Comparison of ENCODE assay signal across 25 cellular contexts in the genomic region with DNA sequence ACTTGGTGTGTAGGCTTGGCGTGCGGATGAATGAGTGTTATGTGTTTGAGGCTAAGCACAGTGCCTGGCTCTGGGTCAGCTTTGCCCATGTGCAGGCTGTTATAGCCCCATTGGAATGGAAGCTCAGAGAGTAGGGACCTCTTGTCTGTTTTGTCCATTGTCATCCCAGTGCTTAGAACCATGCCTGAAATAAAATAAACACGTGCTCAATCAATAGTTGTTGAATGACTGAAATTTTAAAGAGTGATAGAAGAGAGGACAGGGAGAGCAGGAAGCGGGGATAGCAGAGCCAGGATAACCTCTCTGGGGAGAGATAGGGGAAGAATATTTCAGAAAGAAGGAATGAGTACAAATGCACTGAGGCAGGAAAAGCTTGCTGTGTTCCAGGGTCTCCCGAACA.
"Had no signal": no experiment of that assay in that cellular context is flagged by ENCODE, and none has a peak within 500 bp of the region (broad histone marks: within the 10 kb centered on the region; RNA-seq: fewer than 3 reads in every experiment).

No MANE protein-coding gene starts in this region.

- H3K9me3 ChIP-seq: heart left ventricle, left lung, lower lobe of right lung, pancreas, prostate gland, sigmoid colon, spleen, suprapubic skin, tibial nerve, upper lobe of left lung had no signal

- H3K4me3 ChIP-seq: heart left ventricle, left lung, lower lobe of right lung, pancreas, prostate gland, sigmoid colon, spleen, suprapubic skin, tibial nerve, upper lobe of left lung had no signal

- H3K36me3 Mint-ChIP-seq: immature natural killer cell; mesothelial cell of epicardium; naive B cell; natural killer cell treated with Interleukin-12 subunit alpha and Interleukin-12 subunit beta and Interleukin-15 and Interleukin-18, amount 100 ng/mL, for 72 hours; stimulated activated effector memory CD8-positive, alpha-beta T cell treated with anti-CD3 and anti-CD28 coated beads, Interleukin-12 subunit alpha, Interleukin-12 subunit beta, amount 100 ng/mL, for 72 hours had no signal

- ATAC-seq: heart left ventricle, left colon, left lung, lower lobe of right lung, pancreas had no signal

- H3K9me3 Mint-ChIP-seq: immature natural killer cell; mesothelial cell of epicardium; naive B cell; natural killer cell treated with Interleukin-12 subunit alpha and Interleukin-12 subunit beta and Interleukin-15 and Interleukin-18, amount 100 ng/mL, for 72 hours; stimulated activated effector memory CD8-positive, alpha-beta T cell treated with anti-CD3 and anti-CD28 coated beads, Interleukin-12 subunit alpha, Interleukin-12 subunit beta, amount 100 ng/mL, for 72 hours; stimulated activated naive CD8-positive, alpha-beta T cell treated with anti-CD3 and anti-CD28 coated beads, Interleukin-15, Interleukin-2, amounts not matched to agents 100 ng/mL and 50 ng/mL, for 24 hours had no signal

- H3K27me3 ChIP-seq: heart left ventricle, left lung, pancreas, sigmoid colon, suprapubic skin, upper lobe of left lung had no signal

- H3K36me3 ChIP-seq: heart left ventricle, left lung, lower lobe of right lung, pancreas, prostate gland, sigmoid colon, spleen, suprapubic skin, tibial nerve, upper lobe of left lung had no signal

- H3K4me1 ChIP-seq: left lung, lower lobe of right lung, pancreas, prostate gland, spleen, tibial nerve, upper lobe of left lung had no signal

- H3K27me3 Mint-ChIP-seq: stimulated activated naive CD8-positive, alpha-beta T cell treated with anti-CD3 and anti-CD28 coated beads, Interleukin-15, Interleukin-2, amounts not matched to agents 100 ng/mL and 50 ng/mL, for 24 hours had no signal

- H3K27ac Mint-ChIP-seq: mesothelial cell of epicardium; natural killer cell treated with Interleukin-12 subunit alpha and Interleukin-12 subunit beta and Interleukin-15 and Interleukin-18, amount 100 ng/mL, for 72 hours; stimulated activated effector memory CD8-positive, alpha-beta T cell treated with anti-CD3 and anti-CD28 coated beads, Interleukin-12 subunit alpha, Interleukin-12 subunit beta, amount 100 ng/mL, for 72 hours; stimulated activated naive CD8-positive, alpha-beta T cell treated with anti-CD3 and anti-CD28 coated beads, Interleukin-15, Interleukin-2, amounts not matched to agents 100 ng/mL and 50 ng/mL, for 24 hours had no signal

- H3K4me3 Mint-ChIP-seq: immature natural killer cell; mesothelial cell of epicardium; naive B cell; natural killer cell treated with Interleukin-12 subunit alpha and Interleukin-12 subunit beta and Interleukin-15 and Interleukin-18, amount 100 ng/mL, for 72 hours; stimulated activated effector memory CD8-positive, alpha-beta T cell treated with anti-CD3 and anti-CD28 coated beads, Interleukin-12 subunit alpha, Interleukin-12 subunit beta, amount 100 ng/mL, for 72 hours; stimulated activated naive CD8-positive, alpha-beta T cell treated with anti-CD3 and anti-CD28 coated beads, Interleukin-15, Interleukin-2, amounts not matched to agents 100 ng/mL and 50 ng/mL, for 24 hours had no signal

- H3K27ac ChIP-seq: heart left ventricle, left lung, lower lobe of right lung, pancreas, prostate gland, sigmoid colon, spleen, suprapubic skin, tibial nerve, upper lobe of left lung had no signal

- DNase-seq: heart left ventricle; immature natural killer cell; kidney; left colon; left lung; lower lobe of right lung; mesenchymal stem cell; naive B cell; nucleus accumbens; pancreas; posterior cingulate gyrus; retina; right cardiac atrium; sigmoid colon; small intestine; spleen; stimulated activated CD4-positive, alpha-beta T cell treated with anti-CD3 and anti-CD28 coated beads, Interleukin-4, amount 100 ng/mL, for 24 hours; upper lobe of left lung had no signal
